Comparison of ENCODE assay signal across 28 cellular contexts in the genomic region with DNA sequence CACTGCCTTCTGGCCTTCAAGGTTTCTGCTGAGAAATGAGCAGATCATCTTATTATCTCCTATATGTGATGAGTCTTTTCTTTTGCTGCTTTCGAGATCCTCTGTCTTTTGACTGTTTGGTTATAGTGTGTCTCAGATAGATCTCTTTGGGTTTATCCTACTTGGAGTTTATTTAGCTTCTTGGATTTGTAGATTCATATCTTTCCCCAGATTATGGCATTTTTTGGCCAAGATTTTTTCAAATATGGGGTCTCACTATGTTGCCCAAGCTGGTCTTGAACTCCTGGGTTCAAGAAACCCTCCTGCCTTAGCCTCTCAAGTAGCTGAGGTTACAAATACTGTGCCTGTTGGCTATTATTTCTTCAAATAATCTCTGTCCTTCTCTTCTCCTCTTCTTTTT.
"Had no signal": no experiment of that assay in that cellular context is flagged by ENCODE, and none has a peak within 500 bp of the region (broad histone marks: within the 10 kb centered on the region; RNA-seq: fewer than 3 reads in every experiment).

No MANE protein-coding gene starts in this region.

- H3K27ac ChIP-seq: colonic mucosa, coronary artery, dorsolateral prefrontal cortex, epithelial cell of prostate, esophagus muscularis mucosa, esophagus squamous epithelium, foreskin keratinocyte, gastrocnemius medialis, gastroesophageal sphincter, heart left ventricle, heart right ventricle had no signal

- H3K27me3 ChIP-seq: colonic mucosa, dorsolateral prefrontal cortex, esophagus muscularis mucosa, esophagus squamous epithelium, foreskin keratinocyte, gastrocnemius medialis, gastroesophageal sphincter, heart left ventricle, heart right ventricle had no signal

- H3K4me1 ChIP-seq: colonic mucosa, esophagus muscularis mucosa, esophagus squamous epithelium, gastrocnemius medialis, gastroesophageal sphincter, heart left ventricle, heart right ventricle had no signal

- ATAC-seq: effector memory CD8-positive, alpha-beta T cell; esophagus mucosa; foreskin keratinocyte; gastrocnemius medialis; gastroesophageal sphincter; heart left ventricle; heart right ventricle had no signal

- FAIRE-seq: colon, endometrium, endothelial cell of umbilical vein, frontal cortex had no signal

- H3K36me3 ChIP-seq: colonic mucosa had no signal

- H3K9me3 ChIP-seq: colonic mucosa, gastrocnemius medialis had no signal

- H3K4me3 ChIP-seq: colonic mucosa, coronary artery, dorsolateral prefrontal cortex, esophagus muscularis mucosa, esophagus squamous epithelium, gastrocnemius medialis, gastroesophageal sphincter, heart left ventricle, heart right ventricle had no signal

- DNase-seq: colonic mucosa; cortex of kidney; dermis blood vessel endothelial cell; dorsolateral prefrontal cortex; effector CD4-positive, alpha-beta T cell; effector CD8-positive, alpha-beta T cell; effector memory CD4-positive, alpha-beta T cell; effector memory CD8-positive, alpha-beta T cell; endodermal cell; erythroblast; esophagus squamous epithelium; foreskin fibroblast; foreskin keratinocyte; foreskin melanocyte; gastrocnemius medialis; glutamatergic neuron; head of caudate nucleus; heart left ventricle; heart right ventricle had no signal
